9 cellular contexts compared by ENCODE assay signal in genomic region chr10:29130190-29130673, GRCh38.
DNase-seq lines count a peak whose midpoint lies in the region; ATAC-seq, FAIRE-seq and TF ChIP-seq lines count a peak whose summit lies in the region.
"Had no signal": no experiment of that assay in that cellular context is flagged by ENCODE, and none has a peak within 500 bp of the region (broad histone marks: within the 10 kb centered on the region; RNA-seq: fewer than 3 reads in every experiment).

No MANE protein-coding gene starts in this region.

- no peaks in the 10 kb centered on the region for H3K4me1 Mint-ChIP-seq in CD4-positive, alpha-beta T cell (ENCODE audit: low read depth)

- ATAC-seq in CD4-positive, alpha-beta T cell (ENCODE audit: poor library complexity), result no peak
- ATAC-seq in HG02678 (IDR thresholded peaks at IDR 0.05; ENCODE audit: unreplicated experiment), result no peak
- no peak for ATAC-seq in GM18870 (IDR thresholded peaks at IDR 0.05; ENCODE audit: unreplicated experiment)
- no peak for ATAC-seq in HG02970 (IDR thresholded peaks at IDR 0.05; ENCODE audit: low FRiP score, unreplicated experiment)

- no peaks in the 10 kb centered on the region for H3K27me3 ChIP-seq in CD4-positive, alpha-beta T cell (ENCODE audit: control insufficient read depth, insufficient read depth, low read length)
- peaks cover 9% of the 10 kb centered on the region for H3K27me3 ChIP-seq in adipocyte (replicated peaks; ENCODE audit: control insufficient read depth, insufficient read depth, low read length)
- H3K27me3 ChIP-seq in liver (ENCODE audit: control insufficient read depth in 4 of 4, insufficient read depth in 4 of 4, low read length in 3 of 4), result no peaks in the 10 kb centered on the region

- POLR2A ChIA-PET in CD4-positive, alpha-beta T cell (lab: Charles Lee), result interaction anchor here (0.8 kb wide), 1 partner anchor 519 kb away, joined by 3 read pairs; no protein-coding TSS in a partner anchor

- no peaks in the 10 kb centered on the region for H3K9me3 Mint-ChIP-seq in CD4-positive, alpha-beta T cell
- H3K9me3 Mint-ChIP-seq: dendritic cell treated with granulocyte-macrophage colony-stimulating factor and Interleukin-4, amounts not matched to agents 40 ng/mL and 50 ng/mL, for 4 days had no signal

- peak; percentile 25 for TF ChIP-seq CTCF in CD4-positive, alpha-beta T cell (IDR thresholded peaks at IDR 0.05)
- peak; percentile 96 for TF ChIP-seq CTCF in liver (IDR thresholded peaks at IDR 0.05; ENCODE audit: low read depth, low read length, missing input control)

- H3K4me3 Mint-ChIP-seq in CD4-positive, alpha-beta T cell, result no peak overlapping the region
- H3K4me3 Mint-ChIP-seq: dendritic cell treated with granulocyte-macrophage colony-stimulating factor and Interleukin-4, amounts not matched to agents 40 ng/mL and 50 ng/mL, for 4 days had no signal

- WGBS in liver, result 12% methylated on average over 1 of the region's 1 CpG

- peaks cover 37% of the 10 kb centered on the region for H3K27me3 Mint-ChIP-seq in CD4-positive, alpha-beta T cell

- CTCF ChIA-PET in CD4-positive, alpha-beta T cell (lab: Charles Lee), result no interaction called here

- H3K36me3 ChIP-seq in adipocyte (ENCODE audit: control insufficient read depth, insufficient read depth, low read length, severe bottlenecking) (no peaks in the 10 kb centered on the region), liver (ENCODE audit: control insufficient read depth in 4 of 4, insufficient read depth in 3 of 4, low read depth in 1 of 4, low read length in 3 of 4) (no peaks in the 10 kb centered on the region)

- no peak for FAIRE-seq in HTR-8/SVneo (lab: Jason Lieb, UNC)

- no peak overlapping the region for H3K27ac ChIP-seq in CD4-positive, alpha-beta T cell (ENCODE audit: low read depth, low read length)
- H3K27ac ChIP-seq in liver (ENCODE audit: low read depth in 1 of 2, low read length in 2 of 2), result no peak overlapping the region

- intact Hi-C loops in CD4-positive, alpha-beta T cell (cut with DNase I, micrococcal nuclease), result no loop called here

- no peak overlapping the region for H3K4me3 ChIP-seq in adipocyte (ENCODE audit: low read length)
- no peak overlapping the region for H3K4me3 ChIP-seq in liver (ENCODE audit: low read depth in 1 of 3, low read length in 3 of 3)

- no peak overlapping the region for H3K9ac ChIP-seq in adipocyte (ENCODE audit: low read length)
- H3K9ac ChIP-seq in liver (ENCODE audit: low read depth in 1 of 2, low read length in 2 of 2), result no peak overlapping the region

- H3K27ac Mint-ChIP-seq in CD4-positive, alpha-beta T cell, result no peak overlapping the region
- H3K27ac Mint-ChIP-seq: dendritic cell treated with granulocyte-macrophage colony-stimulating factor and Interleukin-4, amounts not matched to agents 40 ng/mL and 50 ng/mL, for 4 days had no signal

- no peak for DNase-seq in CD4-positive, alpha-beta T cell
- peak; percentile 34 for DNase-seq in HTR-8/SVneo (ENCODE audit: insufficient read length, low spot score)
- DNase-seq in adipocyte (ENCODE audit: low read depth), result peak; percentile 75
- DNase-seq in NCI-H128 (lab: John Stamatoyannopoulos, UW; ENCODE audit: unreplicated experiment), result no peak

- no peaks in the 10 kb centered on the region for H3K9me3 ChIP-seq in CD4-positive, alpha-beta T cell (ENCODE audit: control insufficient read depth, low read length)
- H3K9me3 ChIP-seq in adipocyte (ENCODE audit: control insufficient read depth, low read length), result no peaks in the 10 kb centered on the region
- no peaks in the 10 kb centered on the region for H3K9me3 ChIP-seq in liver (ENCODE audit: control insufficient read depth in 4 of 4, low read length in 3 of 4)

- peaks cover 26% of the 10 kb centered on the region for H3K4me1 ChIP-seq in adipocyte (ENCODE audit: control insufficient read depth, insufficient read depth, low read length)
- peaks cover 0 to 10% (median 6%) of the 10 kb centered on the region in 4 donors for H3K4me1 ChIP-seq in liver (ENCODE audit: control insufficient read depth in 4 of 4, insufficient read depth in 4 of 4, low read length in 3 of 4)

- H3K36me3 Mint-ChIP-seq in CD4-positive, alpha-beta T cell (ENCODE audit: low read depth), result no peaks in the 10 kb centered on the region

- peak; percentile 91 to 92 for TF ChIP-seq RAD21 in liver (IDR thresholded peaks at IDR 0.05)

TF ChIP-seq in liver, 16 proteins besides CTCF, POLR2A, EP300 and RAD21:
- TF ChIP-seq NR2F2 (IDR thresholded peaks at IDR 0.05) (no peak), ZBTB33 (IDR thresholded peaks at IDR 0.05) (peak; percentile 60), SP1 (IDR thresholded peaks at IDR 0.05) (peak; percentile 28), REST (IDR thresholded peaks at IDR 0.05) (peak; percentile 27), HNF4G (IDR thresholded peaks at IDR 0.05) (no peak), TAF1 (conservative IDR thresholded peaks at IDR 0.05) (no peak), EGR1 (IDR thresholded peaks at IDR 0.05; ENCODE audit: low read depth in 2 of 2) (no peak), JUND (IDR thresholded peaks at IDR 0.05) (peak in 1 of 2 donors; percentile 39), HNF4A (conservative IDR thresholded peaks at IDR 0.05) (peak; percentile 56 to 57), FOXA1 (IDR thresholded peaks at IDR 0.05) (peak; percentile 80), YY1 (IDR thresholded peaks at IDR 0.05) (peak; percentile 51), RXRA (IDR thresholded peaks at IDR 0.05) (peak; percentile 71 to 77), FOXA2 (IDR thresholded peaks at IDR 0.05) (peak; percentile 92)
- TF ChIP-seq, protein P1, sequence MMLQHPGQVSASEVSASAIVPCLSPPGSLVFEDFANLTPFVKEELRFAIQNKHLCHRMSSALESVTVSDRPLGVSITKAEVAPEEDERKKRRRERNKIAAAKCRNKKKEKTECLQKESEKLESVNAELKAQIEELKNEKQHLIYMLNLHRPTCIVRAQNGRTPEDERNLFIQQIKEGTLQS (IDR thresholded peaks at IDR 0.05), result peak; percentile 46
- TF ChIP-seq, protein P2, sequence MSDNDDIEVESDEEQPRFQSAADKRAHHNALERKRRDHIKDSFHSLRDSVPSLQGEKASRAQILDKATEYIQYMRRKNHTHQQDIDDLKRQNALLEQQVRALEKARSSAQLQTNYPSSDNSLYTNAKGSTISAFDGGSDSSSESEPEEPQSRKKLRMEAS (IDR thresholded peaks at IDR 0.05), result peak; percentile 34

Comparison
In these comparisons a context has a peak if more than half of its experiments do, and no peak if none do; other contexts are left out.
1. DNase-seq: peak in HTR-8/SVneo (single experiment) and adipocyte (single experiment); none in CD4-positive, alpha-beta T cell (0 of 10) and NCI-H128 (single experiment).